In the genomic region with DNA sequence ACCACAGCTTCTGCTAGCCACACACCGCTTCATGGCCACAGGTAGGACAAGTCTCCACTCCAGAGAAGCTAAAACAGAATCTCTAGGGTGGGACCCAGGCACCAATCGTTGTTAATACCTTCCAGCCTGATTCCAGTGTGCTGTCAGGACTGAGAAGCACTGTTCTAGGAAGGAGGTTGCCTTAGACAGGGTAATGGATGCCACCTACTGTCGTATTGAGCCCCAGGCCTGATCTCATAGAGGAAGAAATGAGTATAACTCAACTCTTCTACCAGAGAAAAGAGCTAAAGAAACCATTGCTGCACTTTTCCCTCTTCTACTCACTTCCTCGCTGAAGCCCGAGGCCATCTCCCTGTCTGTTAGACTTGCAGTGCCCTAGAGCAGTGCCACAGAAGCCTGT, we compare ENCODE assay signal across 18 cellular contexts. TPM values are rescaled to one million over a fixed set of nuclear protein-coding genes. Genes with fewer than 3 reads are reported as not detected.
"Had no signal": no experiment of that assay in that cellular context is flagged by ENCODE, and none has a peak within 500 bp of the region (broad histone marks: within the 10 kb centered on the region; RNA-seq: fewer than 3 reads in every experiment).

No MANE protein-coding gene starts in this region.

- H3K27ac ChIP-seq: body of pancreas, pancreas, thoracic aorta, upper lobe of right lung had no signal

- DNase-seq: activated CD4-positive, alpha-beta T cell treated with anti-CD3 and anti-CD28 coated beads, Interleukin-2, amount 10 ng/mL, durations not matched to agents 7 days and 5 days; activated CD4-positive, CD25-positive, alpha-beta regulatory T cell; activated CD8-positive, alpha-beta memory T cell treated with anti-CD3 and anti-CD28 coated beads for 24 hours; activated naive CD8-positive, alpha-beta T cell treated with anti-CD3 and anti-CD28 coated beads for 36 hours; amygdala; body of pancreas; central memory CD4-positive, alpha-beta T cell; cortex of kidney; effector CD4-positive, alpha-beta T cell; left colon; naive B cell; pancreas; stimulated activated CD4-positive, alpha-beta T cell treated with anti-CD3 and anti-CD28 coated beads, Interleukin-12 subunit alpha, Interleukin-12 subunit beta, amount 100 ng/mL, for 4 hours; stimulated activated CD4-positive, alpha-beta T cell treated with anti-CD3 and anti-CD28 coated beads, Interleukin-2, amount 100 ng/mL, for 24 hours; upper lobe of right lung had no signal

- H3K4me3 ChIP-seq: body of pancreas, lung, pancreas, thoracic aorta, upper lobe of right lung had no signal

- H3K9me3 ChIP-seq: body of pancreas, pancreas, thoracic aorta, upper lobe of right lung had no signal

- H3K27me3 ChIP-seq: body of pancreas, pancreas, upper lobe of right lung had no signal

- H3K4me1 ChIP-seq: body of pancreas, pancreas, upper lobe of right lung had no signal

- H3K36me3 ChIP-seq: pancreas, thoracic aorta, upper lobe of right lung had no signal

RNA-seq across cellular contexts. Expression of gene CNNM1, which starts 31.8 kb away (rescaled TPM):
- total RNA-seq: endothelial cell of umbilical vein had no signal
